ENCODE assay signal across 8 cellular contexts in genomic region chr4:64713256-64713840, GRCh38.
A peak's percentile ranks its signal among the peaks of the same experiment; 100 is the strongest.
DNase-seq lines count a peak whose midpoint lies in the region; ATAC-seq and TF ChIP-seq lines count a peak whose summit lies in the region.

No MANE protein-coding gene starts in this region.

- no peaks in the 10 kb centered on the region for H3K4me1 ChIP-seq in left ventricle myocardium inferior
- no peaks in the 10 kb centered on the region for H3K4me1 ChIP-seq in right cardiac atrium (ENCODE audit: control insufficient read depth, insufficient read depth, low read length)

- H3K9me3 ChIP-seq in left ventricle myocardium inferior (replicated peaks) (no peaks in the 10 kb centered on the region), right cardiac atrium (ENCODE audit: control insufficient read depth, low read length) (no peaks in the 10 kb centered on the region)

- TF ChIP-seq CTCF in left ventricle myocardium inferior (IDR thresholded peaks at IDR 0.05; ENCODE audit: borderline replicate concordance) = peak; percentile 49
- peak; percentile 51 for TF ChIP-seq CTCF in fibroblast of pulmonary artery (IDR thresholded peaks at IDR 0.05; ENCODE audit: low read length, missing control alignments)

- H3K27me3 ChIP-seq in left ventricle myocardium inferior (ENCODE audit: low read depth) (no peaks in the 10 kb centered on the region), right cardiac atrium (ENCODE audit: control insufficient read depth, insufficient read depth) (no peaks in the 10 kb centered on the region)

- ATAC-seq in right cardiac atrium = no peak
- peak; percentile 76 for ATAC-seq in HG02970 (IDR thresholded peaks at IDR 0.05; ENCODE audit: low FRiP score, unreplicated experiment)
- ATAC-seq in HG03196 (IDR thresholded peaks at IDR 0.05; ENCODE audit: unreplicated experiment) = no peak
- no peak for ATAC-seq in HG03460 (IDR thresholded peaks at IDR 0.05; ENCODE audit: unreplicated experiment)

- intact Hi-C loops in left ventricle myocardium inferior (cut with micrococcal nuclease) (no loop called here), right cardiac atrium (cut with DNase I) (no loop called here)

- H3K36me3 ChIP-seq in left ventricle myocardium inferior = no peaks in the 10 kb centered on the region

- H3K27ac ChIP-seq in left ventricle myocardium inferior (replicated peaks) (no peak overlapping the region), right cardiac atrium (ENCODE audit: low read length) (no peak overlapping the region)

- WGBS in right cardiac atrium = 4% methylated on average over 2 of the region's 2 CpGs

- DNase-seq in left ventricle myocardium inferior (no peak), right cardiac atrium (no peak), NCI-H82 treated with DMSO at 0.1 percent for 48 hours (lab: John Stamatoyannopoulos, UW; ENCODE audit: unreplicated experiment) (peak; percentile 1), fibroblast of pulmonary artery (ENCODE audit: low read depth) (peak; percentile 35), globus pallidus (ENCODE audit: low spot score) (no peak)

- H3K4me3 ChIP-seq in left ventricle myocardium inferior (no peak overlapping the region), right cardiac atrium (ENCODE audit: low read length) (no peak overlapping the region), fibroblast of pulmonary artery (replicated peaks; ENCODE audit: low read depth, low read length) (no peak overlapping the region)

Comparison
In these comparisons a context has a peak if more than half of its experiments do, and no peak if none do; other contexts are left out.
1. DNase-seq: peak in NCI-H82 treated with DMSO at 0.1 percent for 48 hours (single experiment) and fibroblast of pulmonary artery (single experiment); none in left ventricle myocardium inferior (single experiment), right cardiac atrium (0 of 3) and globus pallidus (single experiment).